17 cellular contexts compared by ENCODE assay signal in the genomic region with DNA sequence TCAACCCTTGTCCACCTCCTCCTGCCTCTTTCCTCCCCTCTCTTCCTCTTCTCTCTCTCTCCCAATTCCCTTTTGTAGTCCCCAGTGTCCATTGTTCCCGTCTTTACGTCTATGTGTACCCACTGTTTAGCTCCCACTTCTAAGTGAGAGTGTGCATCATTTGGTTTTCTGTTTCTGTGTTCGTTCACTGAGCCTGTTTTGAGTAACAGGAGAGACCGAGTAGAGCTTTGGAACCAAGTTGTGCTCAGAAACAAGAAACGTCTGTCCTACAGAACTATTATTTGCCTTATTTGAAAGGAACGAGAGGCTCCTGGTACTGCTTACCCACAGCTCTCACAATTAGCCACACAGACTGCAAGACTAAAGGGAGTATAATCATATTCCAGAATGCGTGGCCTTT.
"Had no signal": no experiment of that assay in that cellular context is flagged by ENCODE, and none has a peak within 500 bp of the region (broad histone marks: within the 10 kb centered on the region; RNA-seq: fewer than 3 reads in every experiment).

No MANE protein-coding gene starts in this region.

- H3K4me3 Mint-ChIP-seq: activated CD4-positive, alpha-beta memory T cell treated with anti-CD3 and anti-CD28 coated beads for 36 hours; activated CD4-positive, alpha-beta T cell treated with anti-CD3 and anti-CD28 coated beads for 36 hours; central memory CD8-positive, alpha-beta T cell; natural killer cell treated with Interleukin-12 subunit alpha and Interleukin-12 subunit beta and Interleukin-15 and Interleukin-18, amount 100 ng/mL, for 72 hours; stimulated activated effector memory CD8-positive, alpha-beta T cell treated with anti-CD3 and anti-CD28 coated beads, Interleukin-12 subunit alpha, Interleukin-12 subunit beta, amount 100 ng/mL, for 72 hours; T-helper 17 cell had no signal

- H3K9me3 Mint-ChIP-seq: activated CD4-positive, alpha-beta memory T cell treated with anti-CD3 and anti-CD28 coated beads for 36 hours; activated naive CD4-positive, alpha-beta T cell treated with anti-CD3 and anti-CD28 coated beads, Interleukin-2, amount 50 U/mL, for 72 hours; central memory CD8-positive, alpha-beta T cell; natural killer cell treated with Interleukin-12 subunit alpha and Interleukin-12 subunit beta and Interleukin-15 and Interleukin-18, amount 100 ng/mL, for 72 hours; stimulated activated effector memory CD8-positive, alpha-beta T cell treated with anti-CD3 and anti-CD28 coated beads, Interleukin-12 subunit alpha, Interleukin-12 subunit beta, amount 100 ng/mL, for 72 hours had no signal

- H3K27ac Mint-ChIP-seq: activated CD4-positive, alpha-beta memory T cell treated with anti-CD3 and anti-CD28 coated beads for 36 hours; activated CD4-positive, alpha-beta T cell treated with anti-CD3 and anti-CD28 coated beads for 36 hours; natural killer cell treated with Interleukin-12 subunit alpha and Interleukin-12 subunit beta and Interleukin-15 and Interleukin-18, amount 100 ng/mL, for 72 hours; stimulated activated effector memory CD8-positive, alpha-beta T cell treated with anti-CD3 and anti-CD28 coated beads, Interleukin-12 subunit alpha, Interleukin-12 subunit beta, amount 100 ng/mL, for 72 hours; T-helper 17 cell had no signal

- H3K4me3 ChIP-seq: body of pancreas, hepatocyte, left ventricle myocardium inferior, upper lobe of left lung had no signal

- H3K4me1 ChIP-seq: body of pancreas, upper lobe of left lung had no signal

- DNase-seq: activated CD4-positive, alpha-beta memory T cell treated with anti-CD3 and anti-CD28 coated beads for 36 hours; activated CD4-positive, alpha-beta T cell treated with anti-CD3 and anti-CD28 coated beads for 36 hours; activated effector memory CD4-positive, alpha-beta T cell treated with anti-CD3 and anti-CD28 coated beads, Interleukin-2, amount 50 U/mL, for 16 hours; activated T-cell treated with anti-CD3 and anti-CD28 coated beads, Interleukin-2, amount 50 U/mL, for 48 hours; body of pancreas; kidney; left ventricle myocardium inferior; mesendoderm; T-helper 17 cell; upper lobe of left lung; WERI-Rb-1 had no signal

- H3K9me3 ChIP-seq: body of pancreas, left ventricle myocardium inferior, upper lobe of left lung had no signal

- H3K36me3 ChIP-seq: left ventricle myocardium inferior, upper lobe of left lung, WERI-Rb-1 had no signal

- H3K4me2 ChIP-seq: hepatocyte had no signal

- H3K4me1 Mint-ChIP-seq: central memory CD8-positive, alpha-beta T cell; T-helper 17 cell had no signal

- H3K27me3 Mint-ChIP-seq: activated CD4-positive, alpha-beta T cell treated with anti-CD3 and anti-CD28 coated beads for 36 hours; central memory CD8-positive, alpha-beta T cell; natural killer cell treated with Interleukin-12 subunit alpha and Interleukin-12 subunit beta and Interleukin-15 and Interleukin-18, amount 100 ng/mL, for 72 hours had no signal

- H3K36me3 Mint-ChIP-seq: activated CD4-positive, alpha-beta memory T cell treated with anti-CD3 and anti-CD28 coated beads for 36 hours; activated naive CD4-positive, alpha-beta T cell treated with anti-CD3 and anti-CD28 coated beads, Interleukin-2, amount 50 U/mL, for 72 hours; natural killer cell treated with Interleukin-12 subunit alpha and Interleukin-12 subunit beta and Interleukin-15 and Interleukin-18, amount 100 ng/mL, for 72 hours; stimulated activated effector memory CD8-positive, alpha-beta T cell treated with anti-CD3 and anti-CD28 coated beads, Interleukin-12 subunit alpha, Interleukin-12 subunit beta, amount 100 ng/mL, for 72 hours had no signal

- H3K27me3 ChIP-seq: body of pancreas, hepatocyte, upper lobe of left lung had no signal

- H3K79me2 ChIP-seq: hepatocyte had no signal

- H2AFZ ChIP-seq: hepatocyte had no signal

- ATAC-seq: activated CD4-positive, alpha-beta T cell treated with anti-CD3 and anti-CD28 coated beads for 36 hours; activated naive CD4-positive, alpha-beta T cell treated with anti-CD3 and anti-CD28 coated beads, Interleukin-2, amount 50 U/mL, for 72 hours; body of pancreas; natural killer cell treated with Interleukin-12 subunit alpha and Interleukin-12 subunit beta and Interleukin-15 and Interleukin-18, amount 100 ng/mL, for 72 hours; stimulated activated effector memory CD8-positive, alpha-beta T cell treated with anti-CD3 and anti-CD28 coated beads, Interleukin-12 subunit alpha, Interleukin-12 subunit beta, amount 100 ng/mL, for 72 hours; T-helper 17 cell had no signal

- H3K27ac ChIP-seq: body of pancreas, epithelial cell of prostate, hepatocyte, left ventricle myocardium inferior, upper lobe of left lung, WERI-Rb-1 had no signal
